In the genomic region with DNA sequence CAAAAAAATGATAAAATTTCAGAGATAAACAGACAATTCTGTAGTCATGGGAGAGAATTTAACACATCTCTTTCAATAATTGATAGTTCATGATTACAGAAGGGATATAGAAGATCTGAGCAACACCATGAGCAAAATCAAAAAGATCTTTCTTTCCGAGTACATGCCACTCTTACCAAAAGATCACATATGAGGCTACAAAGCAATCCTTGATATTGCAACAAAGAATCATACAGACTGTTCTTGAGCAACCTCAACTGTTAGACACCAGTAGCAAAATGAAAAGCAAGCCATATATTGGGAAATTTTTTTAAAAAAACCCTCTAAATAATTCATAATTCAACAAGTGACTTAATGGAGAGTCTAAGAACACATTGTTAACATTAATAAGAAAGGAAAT, we compare ENCODE assay signal across 28 cellular contexts.
"Had no signal": no experiment of that assay in that cellular context is flagged by ENCODE, and none has a peak within 500 bp of the region (broad histone marks: within the 10 kb centered on the region; RNA-seq: fewer than 3 reads in every experiment).

No MANE protein-coding gene starts in this region.

- H3K4me3 Mint-ChIP-seq: activated CD4-positive, alpha-beta memory T cell treated with anti-CD3 and anti-CD28 coated beads, Interleukin-2, amount 10 ng/mL, durations not matched to agents 7 days and 5 days; activated CD4-positive, alpha-beta T cell treated with anti-CD3 and anti-CD28 coated beads for 36 hours; activated naive CD4-positive, alpha-beta T cell treated with anti-CD3 and anti-CD28 coated beads for 36 hours; activated naive CD8-positive, alpha-beta T cell; activated T-helper 17 cell treated with anti-CD3 and anti-CD28 coated beads, Interleukin-2, amount 50 U/mL, for 72 hours; brain; central memory CD8-positive, alpha-beta T cell had no signal

- H3K9me3 Mint-ChIP-seq: activated CD4-positive, alpha-beta memory T cell treated with anti-CD3 and anti-CD28 coated beads, Interleukin-2, amount 10 ng/mL, durations not matched to agents 7 days and 5 days; activated naive CD4-positive, alpha-beta T cell treated with anti-CD3 and anti-CD28 coated beads for 36 hours; activated T-helper 17 cell treated with anti-CD3 and anti-CD28 coated beads, Interleukin-2, amount 50 U/mL, for 72 hours; brain; central memory CD8-positive, alpha-beta T cell had no signal

- H3K4me3 ChIP-seq: K562, PC-9 had no signal

- DNase-seq: activated CD4-positive, alpha-beta memory T cell treated with anti-CD3 and anti-CD28 coated beads, Interleukin-2, amount 10 ng/mL, durations not matched to agents 7 days and 5 days; activated CD4-positive, alpha-beta T cell treated with anti-CD3 and anti-CD28 coated beads for 36 hours; activated CD4-positive, alpha-beta T cell treated with anti-CD3 and anti-CD28 coated beads, Interleukin-2, amount 50 U/mL, for 1 hour; activated gamma-delta T cell; activated naive CD4-positive, alpha-beta T cell treated with anti-CD3 and anti-CD28 coated beads for 36 hours; activated T-cell treated with anti-CD3 and anti-CD28 coated beads for 4 hours; activated T-cell treated with anti-CD3 and anti-CD28 coated beads, Interleukin-2, amount 50 U/mL, for 48 hours; amygdala; Karpas-422; MM.1S; NCI-H1092 treated with DMSO at 0.1 percent for 48 hours; NCI-H1417 treated with DMSO at 0.1 percent for 48 hours; NCI-H1694 treated with DMSO at 0.1 percent for 48 hours; NCI-H2029 treated with DMSO at 0.1 percent for 48 hours; NCI-H345; NCI-H510A; NCI-H526 treated with DMSO at 0.1 percent for 48 hours; NCI-H82; PC-9; SHP77 treated with DMSO at 0.1 percent for 48 hours; SK-N-SH; T-helper 1 cell had no signal

- H3K27ac Mint-ChIP-seq: activated CD4-positive, alpha-beta memory T cell treated with anti-CD3 and anti-CD28 coated beads, Interleukin-2, amount 10 ng/mL, durations not matched to agents 7 days and 5 days; activated CD4-positive, alpha-beta T cell treated with anti-CD3 and anti-CD28 coated beads for 36 hours; activated naive CD4-positive, alpha-beta T cell treated with anti-CD3 and anti-CD28 coated beads for 36 hours; activated naive CD8-positive, alpha-beta T cell; activated T-helper 17 cell treated with anti-CD3 and anti-CD28 coated beads, Interleukin-2, amount 50 U/mL, for 72 hours; brain had no signal

- H3K27ac ChIP-seq: PC-9, VCaP had no signal

- ATAC-seq: activated CD4-positive, alpha-beta T cell treated with anti-CD3 and anti-CD28 coated beads for 36 hours; activated T-helper 17 cell treated with anti-CD3 and anti-CD28 coated beads, Interleukin-2, amount 50 U/mL, for 72 hours; K562 had no signal

- H3K36me3 Mint-ChIP-seq: activated naive CD8-positive, alpha-beta T cell; brain had no signal

- H3K9me3 ChIP-seq: SK-N-SH had no signal

- H3K27me3 Mint-ChIP-seq: activated CD4-positive, alpha-beta T cell treated with anti-CD3 and anti-CD28 coated beads for 36 hours; activated naive CD8-positive, alpha-beta T cell; activated T-helper 17 cell treated with anti-CD3 and anti-CD28 coated beads, Interleukin-2, amount 50 U/mL, for 72 hours had no signal
